ENCODE assay signal across 14 cellular contexts in the genomic region with DNA sequence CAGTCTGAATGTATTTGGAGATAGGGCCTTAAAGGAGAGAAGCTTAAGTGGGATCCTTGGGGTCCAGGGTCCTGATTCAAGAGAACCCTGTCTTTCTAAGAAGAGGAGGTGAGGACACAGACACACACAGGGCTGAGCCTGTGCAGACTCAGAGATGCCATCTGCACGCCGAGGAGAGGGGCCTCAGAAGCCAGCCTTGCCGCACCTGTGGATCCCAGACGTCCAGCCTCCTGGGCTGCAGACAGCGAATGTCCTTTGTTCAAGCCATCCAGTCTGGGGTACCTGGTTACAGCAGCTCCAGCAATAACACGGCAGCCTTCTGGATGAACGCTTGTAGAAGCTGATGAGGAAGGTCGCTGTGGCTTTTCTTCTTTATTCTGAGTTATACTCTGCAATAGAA.
DNase-seq lines count a peak whose midpoint lies in the region; ATAC-seq and TF ChIP-seq lines count a peak whose summit lies in the region.
"Had no signal": no experiment of that assay in that cellular context is flagged by ENCODE, and none has a peak within 500 bp of the region (broad histone marks: within the 10 kb centered on the region; RNA-seq: fewer than 3 reads in every experiment).

No MANE protein-coding gene starts in this region.

- no peak for ATAC-seq in GM18505 (IDR thresholded peaks at IDR 0.05; ENCODE audit: unreplicated experiment)

- no peak for TF ChIP-seq CTCF in osteocyte (IDR thresholded peaks at IDR 0.05)
- TF ChIP-seq CTCF in type B pancreatic cell (conservative IDR thresholded peaks at IDR 0.05): no peak

- H3K27me3 Mint-ChIP-seq in osteocyte (ENCODE audit: unreplicated experiment) (no peaks in the 10 kb centered on the region), type B pancreatic cell (no peaks in the 10 kb centered on the region)
- no peaks in the 10 kb centered on the region for H3K27me3 Mint-ChIP-seq in T-helper 2 cell treated with Interferon-gamma antibody and Interleukin-4, amounts not matched to agents 5 μg/mL and 100 μg/mL, for 36 hours (ENCODE audit: low read depth)
- H3K27me3 Mint-ChIP-seq: CD4-positive, alpha-beta T cell had no signal

- H3K4me3 Mint-ChIP-seq in osteocyte (ENCODE audit: unreplicated experiment) (no peak overlapping the region), type B pancreatic cell (no peak overlapping the region)
- H3K4me3 Mint-ChIP-seq in T-helper 2 cell treated with Interferon-gamma antibody and Interleukin-4, amounts not matched to agents 5 μg/mL and 100 μg/mL, for 36 hours: no peak overlapping the region
- H3K4me3 Mint-ChIP-seq: CD4-positive, alpha-beta T cell had no signal

- H3K4me1 Mint-ChIP-seq in osteocyte (ENCODE audit: unreplicated experiment): no peaks in the 10 kb centered on the region
- no peaks in the 10 kb centered on the region for H3K4me1 Mint-ChIP-seq in type B pancreatic cell (ENCODE audit: unreplicated experiment)
- no peaks in the 10 kb centered on the region for H3K4me1 Mint-ChIP-seq in T-helper 2 cell treated with Interferon-gamma antibody and Interleukin-4, amounts not matched to agents 5 μg/mL and 100 μg/mL, for 36 hours (ENCODE audit: low read depth)

- H3K9me3 Mint-ChIP-seq in osteocyte (ENCODE audit: unreplicated experiment): no peaks in the 10 kb centered on the region
- no peaks in the 10 kb centered on the region for H3K9me3 Mint-ChIP-seq in type B pancreatic cell
- no peaks in the 10 kb centered on the region for H3K9me3 Mint-ChIP-seq in T-helper 2 cell treated with Interferon-gamma antibody and Interleukin-4, amounts not matched to agents 5 μg/mL and 100 μg/mL, for 36 hours
- H3K9me3 Mint-ChIP-seq: CD4-positive, alpha-beta T cell had no signal

- TF ChIP-seq POLR2A in GM18505 (IDR thresholded peaks at IDR 0.05; ENCODE audit: borderline replicate concordance, extremely low read depth, insufficient read depth, insufficient read length): no peak

- H3K27ac Mint-ChIP-seq in osteocyte (ENCODE audit: unreplicated experiment) (no peak overlapping the region), type B pancreatic cell (no peak overlapping the region)
- H3K27ac Mint-ChIP-seq in T-helper 2 cell treated with Interferon-gamma antibody and Interleukin-4, amounts not matched to agents 5 μg/mL and 100 μg/mL, for 36 hours: no peak overlapping the region
- H3K27ac Mint-ChIP-seq: CD4-positive, alpha-beta T cell had no signal

- DNase-seq in activated effector memory CD4-positive, alpha-beta T cell treated with anti-CD3 and anti-CD28 coated beads, Interleukin-2, amount 50 U/mL, for 16 hours: peak; percentile 52
- DNase-seq in activated effector memory CD4-positive, alpha-beta T cell treated with Interleukin-2 at 50 U/mL for 16 hours: no peak
- DNase-seq in ecto neural progenitor cell (ENCODE audit: low spot score) (peak; percentile 21), osteocyte (ENCODE audit: extremely low spot score, unreplicated experiment) (peak; percentile 53), type B pancreatic cell (ENCODE audit: extremely low spot score, unreplicated experiment) (peak; percentile 43)
- DNase-seq in T-helper 2 cell treated with Interferon-gamma antibody and Interleukin-4, amounts not matched to agents 5 μg/mL and 100 μg/mL, for 36 hours (ENCODE audit: low spot score): no peak
- DNase-seq in activated CD4-positive, CD25-positive, alpha-beta regulatory T cell (lab: John Stamatoyannopoulos, UW): no peak
- DNase-seq: 8988T, AML-193, Calu3, DMS 273 treated with DMSO at 0.1 percent for 48 hours, GM23248 had no signal

- H3K36me3 Mint-ChIP-seq in osteocyte (ENCODE audit: unreplicated experiment) (no peaks in the 10 kb centered on the region), type B pancreatic cell (no peaks in the 10 kb centered on the region)
- no peaks in the 10 kb centered on the region for H3K36me3 Mint-ChIP-seq in T-helper 2 cell treated with Interferon-gamma antibody and Interleukin-4, amounts not matched to agents 5 μg/mL and 100 μg/mL, for 36 hours (ENCODE audit: low read depth)

Comparison
In these comparisons a context has a peak if more than half of its experiments do, and no peak if none do; other contexts are left out.
1. DNase-seq: peak in activated effector memory CD4-positive, alpha-beta T cell treated with anti-CD3 and anti-CD28 coated beads, Interleukin-2, amount 50 U/mL, for 16 hours (single experiment), ecto neural progenitor cell (single experiment), osteocyte (single experiment) and type B pancreatic cell (single experiment); none in activated effector memory CD4-positive, alpha-beta T cell treated with Interleukin-2 at 50 U/mL for 16 hours (single experiment), T-helper 2 cell treated with Interferon-gamma antibody and Interleukin-4, amounts not matched to agents 5 μg/mL and 100 μg/mL, for 36 hours (single experiment) and activated CD4-positive, CD25-positive, alpha-beta regulatory T cell (0 of 4).